In genomic region chr11:69704508-69705245, GRCh38 we compare ENCODE assay signal across 8 cellular contexts. TPM values are rescaled to one million over a fixed set of nuclear protein-coding genes. Genes with fewer than 3 reads are reported as not detected.
DNase-seq lines count a peak whose midpoint lies in the region; FAIRE-seq and TF ChIP-seq lines count a peak whose summit lies in the region.

No MANE protein-coding gene starts in this region.

- H2BK120ac ChIP-seq in H1 (replicated peaks; ENCODE audit: low read depth, low read length), result no peak overlapping the region

- CTCF ChIA-PET in H1 (lab: Charles Lee; ENCODE audit: partially characterized antibody), result interaction anchor here (0.6 to 2.7 kb wide), 21 partner anchors 11 to 271 kb away, joined by 3 to 13 read pairs (median 4); partner anchors contain the start of gene FGF4

- peak overlapping the region; percentile 33 for H3K56ac ChIP-seq in H1 (replicated peaks; ENCODE audit: insufficient read length, low read depth, low read length)

- H3K79me1 ChIP-seq in H1 (ENCODE audit: low read depth, low read length), result no peaks in the 10 kb centered on the region

- no peak for TF ChIP-seq POLR2A in H1 (IDR thresholded peaks at IDR 0.05; ENCODE audit: control extremely low read depth in 1 of 2, low read depth in 2 of 2, low read length in 2 of 2)

- POLR2A ChIA-PET in H1 (lab: Charles Lee; ENCODE audit: partially characterized antibody), result interaction anchor here (0.6 to 1.8 kb wide), 14 partner anchors 8 to 304 kb away, joined by 3 to 6 read pairs (median 4); partner anchors contain the start of gene LTO1

- H4K20me1 ChIP-seq in H1 (replicated peaks in 1 of 2; ENCODE audit: control insufficient read depth in 1 of 2, insufficient read depth in 2 of 2, low read length in 2 of 2), result peaks cover 0 to 1% of the 10 kb centered on the region in 2 experiments

- 0 out of 2 replicates have a peak overlapping the region, but pooled peaks have one; percentile 44 for H3K27ac ChIP-seq in H1 (ENCODE audit: low read depth, low read length)

- H3K4me2 ChIP-seq in H1 (ENCODE audit: insufficient read depth in 1 of 2, low read depth in 2 of 2, low read length in 2 of 2), result peak overlapping the region; percentile 52 to 91

- H3K27me3 ChIP-seq in H1 (replicated peaks in 1 of 4; ENCODE audit: control insufficient read depth in 3 of 4, extremely low read depth in 1 of 4, insufficient read depth in 3 of 4, low read length in 3 of 4) (peaks cover 0 to 26% (median 17%) of the 10 kb centered on the region in 4 experiments; a peak in 5 of 7 replicates), neuron (ENCODE audit: insufficient read depth, low read length) (peaks cover 55% of the 10 kb centered on the region)

- H4K91ac ChIP-seq in H1 (replicated peaks; ENCODE audit: insufficient read length, low read length), result peak overlapping the region; percentile 32

- no peaks in the 10 kb centered on the region for H3K36me3 ChIP-seq in H1 (ENCODE audit: control insufficient read depth in 2 of 4, insufficient read depth in 4 of 4, low read length in 3 of 4)
- no peaks in the 10 kb centered on the region for H3K36me3 ChIP-seq in neuron (ENCODE audit: insufficient read depth, low read length)

- no peak overlapping the region for H2BK12ac ChIP-seq in H1 (ENCODE audit: low read depth, low read length)

- DNase-seq in DMS53 (lab: John Stamatoyannopoulos, UW), result peak; percentile 54
- no peak for DNase-seq in DMS53 treated with DMSO at 0.1 percent for 48 hours (lab: John Stamatoyannopoulos, UW; ENCODE audit: unreplicated experiment)
- DNase-seq in NCI-H526 (lab: John Stamatoyannopoulos, UW), result peak; percentile 28 to 81
- peak in 1 of 2 experiments; percentile 96 for DNase-seq in H1 (ENCODE audit: low read depth in 1 of 2, low spot score in 2 of 2)
- DNase-seq in HK-2 (ENCODE audit: unreplicated experiment), result no peak
- no peak for DNase-seq in mesenteric fat pad (ENCODE audit: low spot score)
- DNase-seq in NCI-H1436 (lab: John Stamatoyannopoulos, UW), result no peak

- TF ChIP-seq EP300 in H1 (IDR thresholded peaks at IDR 0.05; ENCODE audit: borderline replicate concordance in 1 of 2, low read depth in 2 of 2, low read length in 2 of 2), result no peak

- H2BK20ac ChIP-seq in H1 (ENCODE audit: low read length), result no peak overlapping the region

- H3K9ac ChIP-seq in H1 (replicated peaks in 1 of 4; ENCODE audit: extremely low read depth in 1 of 4, low read depth in 3 of 4, low read length in 3 of 4), result no peak overlapping the region; a peak in 1 of 7 replicates

- peak; percentile 63 to 76 (median 75) for TF ChIP-seq CTCF in H1 (IDR thresholded peaks at IDR 0.05; ENCODE audit: control extremely low read depth in 1 of 3, insufficient read depth in 1 of 3, low read depth in 1 of 3, low read length in 3 of 3)

- no peak overlapping the region; the same call in 1 of the 2 replicates for H2BK5ac ChIP-seq in H1 (ENCODE audit: low read depth, low read length)

- H4K5ac ChIP-seq in H1 (ENCODE audit: insufficient read length, low read depth, low read length), result peak overlapping the region; percentile 5

- no peak overlapping the region for H2AK5ac ChIP-seq in H1 (ENCODE audit: low read depth, low read length)

- no peak overlapping the region for H2BK15ac ChIP-seq in H1 (ENCODE audit: low read length)

- H4K8ac ChIP-seq in H1 (ENCODE audit: extremely low read depth, insufficient read depth, low read length), result peak overlapping the region; percentile 57

- H3K4me3 ChIP-seq in H1 (ENCODE audit: extremely low read depth in 1 of 4, insufficient read depth in 2 of 4, low read depth in 3 of 4, low read length in 4 of 4) (peak overlapping the region; percentile 37 to 78 (median 62)), neuron (ENCODE audit: low read length) (peak overlapping the region; percentile 19)

- no peaks in the 10 kb centered on the region for H3K9me3 ChIP-seq in H1 (ENCODE audit: insufficient read depth in 2 of 2, low read depth in 1 of 2, low read length in 1 of 2)
- H3K9me3 ChIP-seq in neuron (ENCODE audit: low read length), result no peaks in the 10 kb centered on the region

- no peak overlapping the region for H3K14ac ChIP-seq in H1 (ENCODE audit: insufficient read length)

- H3K79me2 ChIP-seq in H1 (ENCODE audit: control insufficient read depth in 1 of 2, insufficient read depth in 2 of 2, low read length in 2 of 2), result no peaks in the 10 kb centered on the region

- WGBS in H1 (ENCODE audit: extremely low coverage in 1 of 2, insufficient coverage in 1 of 2, insufficient read length in 1 of 2, insufficient replicate concordance in 2 of 2, low coverage in 1 of 2, low lambda C conversion rate in 2 of 2, missing lambda C conversion rate in 1 of 2), 2 experiments, result 1% methylated on average over 38 of the region's 62 CpGs; no CpG with 5 or more reads in 1 of the 2 experiments

- no peak overlapping the region for H3K23ac ChIP-seq in H1 (ENCODE audit: insufficient read length)

- peak; percentile 70 to 82 for TF ChIP-seq RAD21 in H1 (IDR thresholded peaks at IDR 0.05 in 1 of 2, conservative IDR thresholded peaks at IDR 0.05 in 1 of 2; ENCODE audit: low read depth in 2 of 2, low read length in 2 of 2)

- peaks cover 11 to 36% (median 24%) of the 10 kb centered on the region in 4 experiments for H3K4me1 ChIP-seq in H1 (replicated peaks in 1 of 4; ENCODE audit: control insufficient read depth in 3 of 4, insufficient read depth in 4 of 4, low read length in 3 of 4)
- H3K4me1 ChIP-seq in neuron (ENCODE audit: insufficient read depth, low read length), result peaks cover 34% of the 10 kb centered on the region

- H2AFZ ChIP-seq in H1 (ENCODE audit: low read length) (0 out of 2 replicates have a peak overlapping the region, but pooled peaks have one; percentile 25), neuron (ENCODE audit: low read depth, low read length) (no peak overlapping the region)

- no peak for FAIRE-seq in H1 (lab: Jason Lieb, UNC)

- H3K23me2 ChIP-seq in H1 (ENCODE audit: low read depth, low read length), result peaks cover 5% of the 10 kb centered on the region; the same call in 1 of the 2 replicates

- no peak overlapping the region for H3K4ac ChIP-seq in H1 (replicated peaks; ENCODE audit: insufficient read length, low read depth, low read length)

- no peak overlapping the region; the same call in 1 of the 2 replicates for H3K18ac ChIP-seq in H1 (ENCODE audit: extremely low read depth, low read length)

TF ChIP-seq in H1, 55 proteins besides CTCF, POLR2A, EP300 and RAD21:
- TF ChIP-seq ATF2 (IDR thresholded peaks at IDR 0.05; ENCODE audit: low read length), result no peak
- no peak for TF ChIP-seq SIX5 (IDR thresholded peaks at IDR 0.05; ENCODE audit: low read depth, low read length)
- TF ChIP-seq CTBP2 (IDR thresholded peaks at IDR 0.05; ENCODE audit: borderline replicate concordance, insufficient read depth, insufficient read length, low read length), result peak; percentile 27
- TF ChIP-seq CBX8 (IDR thresholded peaks at IDR 0.05; ENCODE audit: borderline replicate concordance, low read depth, low read length), result no peak
- 0 out of 2 replicates have a peak, but pooled peaks have one; percentile 33 for TF ChIP-seq YY1 (IDR thresholded peaks at IDR 0.05; ENCODE audit: low read depth, low read length)
- TF ChIP-seq CREB1 (IDR thresholded peaks at IDR 0.05), result peak; percentile 64
- TF ChIP-seq SIN3A (conservative IDR thresholded peaks at IDR 0.05 in 1 of 2, IDR thresholded peaks at IDR 0.05 in 1 of 2; ENCODE audit: low read depth in 1 of 2, low read length in 2 of 2), result peak in 1 of 2 experiments; percentile 40; a peak in 1 of 4 replicates
- TF ChIP-seq JUND (IDR thresholded peaks at IDR 0.05; ENCODE audit: low read length), result 0 out of 2 replicates have a peak, but pooled peaks have one; percentile 40
- peak; percentile 27 for TF ChIP-seq KDM4A (IDR thresholded peaks at IDR 0.05; ENCODE audit: low read depth, low read length, severe bottlenecking)
- TF ChIP-seq TEAD4 (IDR thresholded peaks at IDR 0.05; ENCODE audit: low read depth, low read length), result peak; percentile 25; the same call in 1 of the 2 replicates
- TF ChIP-seq NANOG (IDR thresholded peaks at IDR 0.05; ENCODE audit: insufficient read depth, low read depth, low read length, poor library complexity, severe bottlenecking), result peak; percentile 78
- no peak; the same call in 1 of the 2 replicates for TF ChIP-seq RBBP5 (IDR thresholded peaks at IDR 0.05; ENCODE audit: borderline replicate concordance, low read depth, low read length)
- no peak for TF ChIP-seq POU5F1 (IDR thresholded peaks at IDR 0.05; ENCODE audit: low read depth, low read length)

RNA-seq across cellular contexts. Expression of gene FGF19, which starts 0.9 kb away (rescaled TPM):
- total RNA-seq in H1 (2021; fragmentation: NEBNext Ultra II Directional; extraction: Animal tissue kit (Norgen Biotek cat#: 25700)), result 14.8 and 15.4 TPM in 2 replicates
- polyA plus RNA-seq in H1 (2011; rRNA removed), result 9.6 and 14.8 TPM in 2 replicates
- polyA plus RNA-seq in H1 (2011; cell fraction: cytosol; rRNA removed), result 10.8 TPM
- 14.7 TPM for polyA plus RNA-seq in H1 (2011; cell fraction: nucleus; rRNA removed)
- polyA plus RNA-seq in H1 (2012, experiment 1 of 2), result 5.4 to 6.9 TPM (median 5.7 TPM) in 4 replicates
- polyA plus RNA-seq in H1 (2012, experiment 2 of 2), result 9.2 TPM
- 28.8 TPM for polyA plus RNA-seq in H1 (2013, experiment 1 of 2)
- 34.3 TPM for polyA plus RNA-seq in H1 (2013, experiment 2 of 2)
- polyA minus RNA-seq in H1 (2011; rRNA and poly(A)+ RNA removed), result 4.9 and 9.9 TPM in 2 replicates
- 7.6 TPM for polyA minus RNA-seq in H1 (2011; cell fraction: cytosol; rRNA and poly(A)+ RNA removed)
- 6.4 TPM for polyA minus RNA-seq in H1 (2011; cell fraction: nucleus; rRNA and poly(A)+ RNA removed)
- not detected for total RNA-seq in mesenteric fat pad

RNA-seq across cellular contexts. Expression of gene LTO1, which starts 29.5 kb away (rescaled TPM):
- 21.0 and 21.3 TPM in 2 replicates for total RNA-seq in H1 (2021; fragmentation: NEBNext Ultra II Directional; extraction: Animal tissue kit (Norgen Biotek cat#: 25700))
- polyA plus RNA-seq in H1 (2011; rRNA removed), result 15.4 and 25.5 TPM in 2 replicates
- 23.2 TPM for polyA plus RNA-seq in H1 (2011; cell fraction: cytosol; rRNA removed)
- 27.7 TPM for polyA plus RNA-seq in H1 (2011; cell fraction: nucleus; rRNA removed)
- 14.4 to 21.4 TPM (median 16.7 TPM) in 4 replicates for polyA plus RNA-seq in H1 (2012, experiment 1 of 2)
- 8.5 TPM for polyA plus RNA-seq in H1 (2012, experiment 2 of 2)
- polyA plus RNA-seq in H1 (2013, experiment 1 of 2), result 13.6 TPM
- polyA plus RNA-seq in H1 (2013, experiment 2 of 2), result 12.2 TPM
- polyA minus RNA-seq in H1 (2011; rRNA and poly(A)+ RNA removed), result 7.5 and 11.1 TPM in 2 replicates
- 5.7 TPM for polyA minus RNA-seq in H1 (2011; cell fraction: cytosol; rRNA and poly(A)+ RNA removed)
- polyA minus RNA-seq in H1 (2011; cell fraction: nucleus; rRNA and poly(A)+ RNA removed), result 18.6 TPM
- total RNA-seq in mesenteric fat pad, result 19.2 TPM

Comparison
In these comparisons a context has a peak if more than half of its experiments do, and no peak if none do; other contexts are left out.
1. DNase-seq: peak in DMS53 (single experiment) and NCI-H526 (2 of 2); none in DMS53 treated with DMSO at 0.1 percent for 48 hours (single experiment), HK-2 (single experiment), mesenteric fat pad (single experiment) and NCI-H1436 (single experiment).
2. RNA of gene FGF19, which starts 0.9 kb away (total RNA-seq): 14.8 to 15.4 TPM in H1; not detected in mesenteric fat pad (single experiment); every median in the first group is over 10 times any median in the second.